9 cellular contexts compared by ENCODE assay signal in genomic region chr3:177213806-177214528, GRCh38.
"Had no signal": no experiment of that assay in that cellular context is flagged by ENCODE, and none has a peak within 500 bp of the region (broad histone marks: within the 10 kb centered on the region; RNA-seq: fewer than 3 reads in every experiment).

No MANE protein-coding gene starts in this region.

- H3K36me3 ChIP-seq: adrenal gland, gastrocnemius medialis, thyroid gland had no signal

- DNase-seq: activated naive CD4-positive, alpha-beta T cell treated with anti-CD3 and anti-CD28 coated beads for 36 hours; dorsolateral prefrontal cortex; endodermal cell; gastrocnemius medialis; stimulated activated CD4-positive, alpha-beta T cell treated with anti-CD3 and anti-CD28 coated beads, Interleukin-2, amount 100 ng/mL, for 48 hours; thyroid gland had no signal

- H3K4me1 ChIP-seq: adrenal gland, gastrocnemius medialis had no signal

- H3K4me3 ChIP-seq: adrenal gland, dorsolateral prefrontal cortex, gastrocnemius medialis, thyroid gland had no signal

- H3K9me3 ChIP-seq: adrenal gland, gastrocnemius medialis, thyroid gland had no signal

- H3K27ac ChIP-seq: adrenal gland, dorsolateral prefrontal cortex, gastrocnemius medialis had no signal

- FAIRE-seq: keratinocyte, urothelium cell line had no signal

- H3K27me3 ChIP-seq: adrenal gland, dorsolateral prefrontal cortex, gastrocnemius medialis, thyroid gland had no signal
